8 cellular contexts compared by ENCODE assay signal in genomic region chr3:113212155-113212844, GRCh38. TPM values are rescaled to one million over a fixed set of nuclear protein-coding genes. Genes with fewer than 3 reads are reported as not detected.
DNase-seq lines count a peak whose midpoint lies in the region; ATAC-seq, FAIRE-seq and TF ChIP-seq lines count a peak whose summit lies in the region.

No MANE protein-coding gene starts in this region.

- no peak overlapping the region for H3K27ac ChIP-seq in HUES48 (ENCODE audit: low read depth, low read length)
- H3K27ac ChIP-seq in adipose tissue (ENCODE audit: low read depth, low read length): peak overlapping the region; percentile 10
- H3K27ac ChIP-seq in smooth muscle cell (ENCODE audit: low read depth): peak overlapping the region; percentile 95
- H3K27ac ChIP-seq in RWPE1: no peak overlapping the region

- H3F3A ChIP-seq in smooth muscle cell (ENCODE audit: low read depth): peaks cover 5% of the 10 kb centered on the region

- peak overlapping the region; percentile 98 for H3K4me2 ChIP-seq in smooth muscle cell

- no peak for FAIRE-seq in RCC 7860 (lab: Jason Lieb, UNC)

- 0 to 1% (median 0%) methylated on average over 36 to 60 of the region's 60 CpGs for WGBS in adipose tissue, 3 donors
- under 1% methylated on average over 44 of the region's 60 CpGs for WGBS in smooth muscle cell (ENCODE audit: low lambda C conversion rate)

- H3K9me3 ChIP-seq in HUES48 (ENCODE audit: control insufficient read depth, insufficient read depth, low read length) (no peaks in the 10 kb centered on the region), smooth muscle cell (replicated peaks; ENCODE audit: low read depth) (no peaks in the 10 kb centered on the region)

- POLR2A ChIA-PET in RWPE1 (lab: Yijun Ruan, JAX; ENCODE audit: low non-redundant PET): interaction anchor here (0.6 kb wide), 1 partner anchor 16 kb away, joined by 3 read pairs; no protein-coding TSS in a partner anchor

- H3K27me3 ChIP-seq in HUES48 (ENCODE audit: control insufficient read depth, insufficient read depth, low read length) (peaks cover 21% of the 10 kb centered on the region), smooth muscle cell (ENCODE audit: low read depth) (no peaks in the 10 kb centered on the region)

- H3K9ac ChIP-seq in HUES48 (ENCODE audit: low read depth, low read length) (no peak overlapping the region), smooth muscle cell (ENCODE audit: low read depth) (peak overlapping the region; percentile 97)

- no peaks in the 10 kb centered on the region for H4K20me1 ChIP-seq in smooth muscle cell (ENCODE audit: low read depth)

- H2AFZ ChIP-seq in smooth muscle cell (ENCODE audit: low read depth): peak overlapping the region; percentile 94

- H3K36me3 ChIP-seq in HUES48 (ENCODE audit: control insufficient read depth, insufficient read depth, low read length) (peaks cover 4% of the 10 kb centered on the region; the same call in 1 of the 2 replicates), smooth muscle cell (ENCODE audit: low read depth) (no peaks in the 10 kb centered on the region)

- peak overlapping the region; percentile 72 for H3K4me3 ChIP-seq in HUES48 (ENCODE audit: low read depth, low read length)
- H3K4me3 ChIP-seq in iPS-11a (ENCODE audit: low read depth, low read length): peak overlapping the region; percentile 78
- H3K4me3 ChIP-seq in smooth muscle cell: peak overlapping the region; percentile 89

- no peak for TF ChIP-seq CTCF in smooth muscle cell (IDR thresholded peaks at IDR 0.05; ENCODE audit: borderline replicate concordance, insufficient read depth, poor library complexity, severe bottlenecking)
- no peak for TF ChIP-seq CTCF in RWPE1 (conservative IDR thresholded peaks at IDR 0.05; ENCODE audit: low read depth)

- H3K4me1 ChIP-seq in HUES48 (ENCODE audit: control insufficient read depth, insufficient read depth, low read length) (peaks cover 22% of the 10 kb centered on the region), smooth muscle cell (ENCODE audit: low read depth) (peaks cover 41% of the 10 kb centered on the region)

- CTCF ChIA-PET in RWPE1 (lab: Yijun Ruan, JAX): interaction anchor here (0.6 kb wide), 1 partner anchor 80 kb away, joined by 3 read pairs; no protein-coding TSS in a partner anchor

- peaks cover 26% of the 10 kb centered on the region for H3K79me2 ChIP-seq in smooth muscle cell (ENCODE audit: low read depth)

- ATAC-seq in HG03354 (IDR thresholded peaks at IDR 0.05; ENCODE audit: poor library complexity, severe bottlenecking, unreplicated experiment): no peak

- DNase-seq in EH (ENCODE audit: low read depth) (peak; percentile 46), smooth muscle cell (lab: John Stamatoyannopoulos, UW; ENCODE audit: unreplicated experiment) (no peak), RCC 7860 (ENCODE audit: low spot score) (no peak), RWPE1 (ENCODE audit: low spot score) (no peak)

RNA-seq across cellular contexts. Expression of gene BOC, which starts 0.9 kb away (rescaled TPM):
- polyA plus RNA-seq in adipose tissue (10 to 100 TPM in 2 of 3 donors, 1 to 10 TPM in 1; 8.9 to 32.3 (median 29.0) TPM), smooth muscle cell (31.2 and 31.4 TPM in 2 replicates)
- 16.7 and 19.5 TPM in 2 replicates for total RNA-seq in smooth muscle cell

Comparison
In these comparisons a context has a peak if more than half of its experiments do, and no peak if none do; other contexts are left out.
1. H3K27ac ChIP-seq: peak in adipose tissue (single experiment) and smooth muscle cell (single experiment); none in HUES48 (single experiment) and RWPE1 (single experiment).
2. Peak in every context shown above with its lines, with median percentiles within 50 percentile points of each other: H3K4me3 ChIP-seq.